8 cellular contexts compared by ENCODE assay signal in genomic region chrX:72245461-72246089, GRCh38. TPM values are rescaled to one million over a fixed set of nuclear protein-coding genes. Genes with fewer than 3 reads are reported as not detected.
DNase-seq lines count a peak whose midpoint lies in the region; TF ChIP-seq lines count a peak whose summit lies in the region.

No MANE protein-coding gene starts in this region.

- no peaks in the 10 kb centered on the region for H3K9me3 ChIP-seq in mammary epithelial cell (replicated peaks; ENCODE audit: insufficient read depth, low read length)

- no peaks in the 10 kb centered on the region for H3K79me2 ChIP-seq in mammary epithelial cell (ENCODE audit: insufficient read depth, low read length)

- CTCF ChIA-PET in mammary epithelial cell (lab: Charles Lee; ENCODE audit: low non-redundant PET): interaction anchor here (0.6 to 1.0 kb wide), 2 partner anchors 228 to 295 kb away, joined by 4 to 9 read pairs; no protein-coding TSS in a partner anchor

- dilution Hi-C loops in mammary epithelial cell (cut with HindIII; ENCODE audit: low sequenced_read_pairs): no loop called here

- no peak overlapping the region for H3K9ac ChIP-seq in mammary epithelial cell (ENCODE audit: insufficient read depth, low read length)

- intact Hi-C loops in mammary epithelial cell (cut with micrococcal nuclease) (loop anchor here (1.0 to 5.0 kb wide), 4 partner anchors 27 to 1892 kb away; no protein-coding TSS in a partner anchor), posterior vena cava (cut with DNase I) (no loop called here)

- H3K27ac ChIP-seq in mammary epithelial cell (ENCODE audit: insufficient read depth, low read depth, low read length): no peak overlapping the region

- DNase-seq in A172 (ENCODE audit: low spot score) (peak; percentile 61), NCI-H1092 (lab: John Stamatoyannopoulos, UW) (peak; percentile 12), T1000 (lab: John Stamatoyannopoulos, UW) (peak; percentile 20), mammary epithelial cell (peak; percentile 41), kidney epithelial cell (ENCODE audit: low read depth) (no peak), posterior vena cava (ENCODE audit: low spot score) (no peak)
- peak; percentile 31 for DNase-seq in stimulated activated CD8-positive, alpha-beta memory T cell treated with anti-CD3 and anti-CD28 coated beads, Interleukin-4, amount 100 ng/mL, for 24 hours (ENCODE audit: low read depth)

- BruUV-seq in mammary epithelial cell (replicated peaks; lab: Mats Ljungman, UMichigan): no TSS peak

- H3K27me3 ChIP-seq in mammary epithelial cell (ENCODE audit: insufficient read depth, low read length) (no peaks in the 10 kb centered on the region), kidney epithelial cell (ENCODE audit: control insufficient read depth, insufficient read depth, low read length) (peaks cover 6% of the 10 kb centered on the region)

- H2AFZ ChIP-seq in mammary epithelial cell (ENCODE audit: low read depth, low read length): no peak overlapping the region

- no peaks in the 10 kb centered on the region for H3K4me1 ChIP-seq in mammary epithelial cell (ENCODE audit: insufficient read depth, low read length)

- in situ Hi-C loops in mammary epithelial cell (cut with MboI; ENCODE audit: low sequenced_read_pairs in 2 of 2): loop anchor here (10.0 to 25.0 kb wide), 2 partner anchors 292 to 299 kb away; no protein-coding TSS in a partner anchor

- 100% methylated on average over 3 of the region's 3 CpGs for WGBS in mammary epithelial cell (ENCODE audit: low coverage, missing lambda C conversion rate)

- H3K4me3 ChIP-seq in mammary epithelial cell (replicated peaks in 1 of 3; ENCODE audit: insufficient read depth in 1 of 3, low read depth in 2 of 3, low read length in 3 of 3) (no peak overlapping the region), kidney epithelial cell (ENCODE audit: low read depth, low read length) (no peak overlapping the region)

- H3K36me3 ChIP-seq in mammary epithelial cell (ENCODE audit: insufficient read depth, low read length) (no peaks in the 10 kb centered on the region), kidney epithelial cell (ENCODE audit: control insufficient read depth, insufficient read depth, low read length) (no peaks in the 10 kb centered on the region)

- TF ChIP-seq CTCF in GM12873 (IDR thresholded peaks at IDR 0.05; ENCODE audit: insufficient read depth, low read depth, low read length, missing control alignments): peak; percentile 84
- TF ChIP-seq CTCF in mammary epithelial cell (conservative IDR thresholded peaks at IDR 0.05 in 1 of 2, IDR thresholded peaks at IDR 0.05 in 1 of 2; ENCODE audit: extremely low read depth in 1 of 2, insufficient read depth in 1 of 2, low read depth in 1 of 2, low read length in 2 of 2): peak; percentile 93 to 94
- peak; percentile 82 for TF ChIP-seq CTCF in kidney epithelial cell (IDR thresholded peaks at IDR 0.05; ENCODE audit: insufficient read depth, low read length, poor library complexity, severe bottlenecking)

- H4K20me1 ChIP-seq in mammary epithelial cell (ENCODE audit: insufficient read depth, low read length): no peaks in the 10 kb centered on the region

- H3K4me2 ChIP-seq in mammary epithelial cell (ENCODE audit: insufficient read depth, low read depth, low read length): no peak overlapping the region

RNA-seq across cellular contexts. Expression of gene ERCC6L, which starts 6.7 kb away (rescaled TPM):
- total RNA-seq in A172 (2014; rRNA removed; shearing (Covaris generic)): 16.3 and 19.0 TPM in 2 replicates
- total RNA-seq in mammary epithelial cell (1 to 10 TPM in 1 of 2 donors, under 1 TPM in 1; 0.17 to 7.0 TPM), kidney epithelial cell (0.82 and 0.92 TPM in 2 replicates), posterior vena cava (under 1 TPM; 0.05 to 0.14 TPM)
- polyA plus RNA-seq in mammary epithelial cell: 5.1 TPM
- polyA minus RNA-seq in mammary epithelial cell: 2.8 TPM

RNA-seq across cellular contexts. Expression of gene RPS4X, which starts 31.5 kb away (rescaled TPM):
- total RNA-seq in A172 (2014; rRNA removed; shearing (Covaris generic)): 674 and 762 TPM in 2 replicates
- total RNA-seq in mammary epithelial cell (1,000 to 10,000 TPM in 1 of 2 donors, 100 to 1,000 TPM in 1; 857 to 1,015 TPM), kidney epithelial cell (815 and 844 TPM in 2 replicates), posterior vena cava (100 to 1,000 TPM; 739 to 780 TPM)
- polyA plus RNA-seq in mammary epithelial cell: 2,382 TPM
- 1,181 TPM for polyA minus RNA-seq in mammary epithelial cell

Comparison
In these comparisons a context has a peak if more than half of its experiments do, and no peak if none do; other contexts are left out.
1. DNase-seq: peak in A172 (single experiment), NCI-H1092 (single experiment), T1000 (single experiment), mammary epithelial cell (single experiment) and stimulated activated CD8-positive, alpha-beta memory T cell treated with anti-CD3 and anti-CD28 coated beads, Interleukin-4, amount 100 ng/mL, for 24 hours (single experiment); none in kidney epithelial cell (single experiment) and posterior vena cava (single experiment).
2. Peak in every context shown above with its lines, with median percentiles within 50 percentile points of each other: CTCF ChIP-seq.